ENCODE assay signal across 28 cellular contexts in genomic region chr5:112014771-112015170, GRCh38.
"Had no signal": no experiment of that assay in that cellular context is flagged by ENCODE, and none has a peak within 500 bp of the region (broad histone marks: within the 10 kb centered on the region; RNA-seq: fewer than 3 reads in every experiment).

No MANE protein-coding gene starts in this region.

- ATAC-seq: activated CD8-positive, alpha-beta T cell treated with anti-CD3 and anti-CD28 coated beads for 36 hours; activated naive CD4-positive, alpha-beta T cell treated with anti-CD3 and anti-CD28 coated beads, Interleukin-2, amount 50 U/mL, for 72 hours; body of pancreas; esophagus mucosa; gastroesophageal sphincter; mucosa of descending colon; natural killer cell treated with Interleukin-12 subunit alpha and Interleukin-12 subunit beta and Interleukin-15 and Interleukin-18, amount 100 ng/mL, for 72 hours; right lobe of liver; stimulated activated naive CD8-positive, alpha-beta T cell treated with anti-CD3 and anti-CD28 coated beads, Interleukin-15, Interleukin-2, amounts not matched to agents 100 U/mL and 50 U/mL, for 24 hours; WTC11 had no signal

- H3K9me3 Mint-ChIP-seq: activated CD8-positive, alpha-beta T cell treated with anti-CD3 and anti-CD28 coated beads for 36 hours; activated naive CD4-positive, alpha-beta T cell treated with anti-CD3 and anti-CD28 coated beads, Interleukin-2, amount 50 U/mL, for 72 hours; activated T-helper 2 cell treated with anti-CD3 and anti-CD28 coated beads, Interferon-gamma antibody, Interleukin-2, Interleukin-4, amounts not matched to agents 10 μg/mL and 5 μg/mL and 100 μg/mL, durations not matched to agents 14 hours and 24 hours and 36 hours; type B pancreatic cell; WTC11 had no signal

- H3K4me3 Mint-ChIP-seq: activated CD8-positive, alpha-beta T cell treated with anti-CD3 and anti-CD28 coated beads for 36 hours; natural killer cell treated with Interleukin-12 subunit alpha and Interleukin-12 subunit beta and Interleukin-15 and Interleukin-18, amount 100 ng/mL, for 72 hours; type B pancreatic cell; WTC11 had no signal

- H3K36me3 Mint-ChIP-seq: activated naive CD4-positive, alpha-beta T cell treated with anti-CD3 and anti-CD28 coated beads, Interleukin-2, amount 50 U/mL, for 72 hours; natural killer cell treated with Interleukin-12 subunit alpha and Interleukin-12 subunit beta and Interleukin-15 and Interleukin-18, amount 100 ng/mL, for 72 hours; type B pancreatic cell; WTC11 had no signal

- H3K4me1 Mint-ChIP-seq: WTC11 had no signal

- H3K27me3 Mint-ChIP-seq: type B pancreatic cell had no signal

- H3K27ac Mint-ChIP-seq: activated CD8-positive, alpha-beta T cell treated with anti-CD3 and anti-CD28 coated beads for 36 hours; activated naive CD4-positive, alpha-beta T cell treated with anti-CD3 and anti-CD28 coated beads, Interleukin-2, amount 50 U/mL, for 72 hours; activated T-helper 2 cell treated with anti-CD3 and anti-CD28 coated beads, Interferon-gamma antibody, Interleukin-2, Interleukin-4, amounts not matched to agents 10 μg/mL and 5 μg/mL and 100 μg/mL, durations not matched to agents 14 hours and 24 hours and 36 hours; natural killer cell treated with Interleukin-12 subunit alpha and Interleukin-12 subunit beta and Interleukin-15 and Interleukin-18, amount 100 ng/mL, for 72 hours; type B pancreatic cell; WTC11 had no signal

- DNase-seq: activated CD4-positive, alpha-beta T cell treated with anti-CD3 and anti-CD28 coated beads, Interleukin-2, amount 50 U/mL, for 1 hour; activated CD8-positive, alpha-beta T cell treated with anti-CD3 and anti-CD28 coated beads for 36 hours; activated T-cell treated with anti-CD3 and anti-CD28 coated beads, Interleukin-2, amount 50 U/mL, for 48 hours; aorta; body of pancreas; cerebellar nuclear complex; islet precursor cell; left ventricle myocardium inferior; mesendoderm; mucosa of descending colon; posterior cingulate gyrus; right lobe of liver; stimulated activated CD4-positive, alpha-beta T cell treated with anti-CD3 and anti-CD28 coated beads, Interleukin-4, amount 100 ng/mL, for 1 hour; stimulated activated naive CD8-positive, alpha-beta T cell treated with anti-CD3 and anti-CD28 coated beads, Interleukin-15, Interleukin-2, amounts not matched to agents 100 U/mL and 50 U/mL, for 24 hours; T-helper 2 cell had no signal

- H3K4me3 ChIP-seq: body of pancreas, cardiac muscle cell, coronary artery, gastroesophageal sphincter, hepatocyte, left ventricle myocardium inferior, lung, mucosa of descending colon, right lobe of liver, thoracic aorta, vagina had no signal
